8 cellular contexts compared by ENCODE assay signal in the genomic region with DNA sequence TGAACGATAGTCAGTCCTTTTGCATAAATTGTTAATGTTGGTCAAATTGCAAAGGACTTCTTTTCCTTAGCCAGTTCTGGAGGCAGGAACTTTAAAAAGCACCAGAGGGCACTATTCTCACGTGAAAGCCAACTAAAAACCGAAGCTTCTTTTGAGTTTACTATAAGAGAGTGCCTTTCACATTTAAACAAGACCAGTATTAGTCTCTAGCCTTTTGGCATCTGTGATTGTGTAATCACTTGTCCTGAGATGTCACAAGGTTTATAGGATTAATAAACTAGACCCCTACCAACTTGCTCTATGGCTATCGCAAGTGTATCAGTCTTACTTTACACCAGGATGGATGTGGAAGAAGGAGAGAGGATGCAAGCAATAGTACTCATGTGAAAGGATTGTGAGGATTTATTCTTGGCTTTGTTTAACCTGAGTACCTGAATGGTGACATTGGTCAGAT. TPM values are rescaled to one million over a fixed set of nuclear protein-coding genes. Genes with fewer than 3 reads are reported as not detected.
DNase-seq lines count a peak whose midpoint lies in the region; ATAC-seq and TF ChIP-seq lines count a peak whose summit lies in the region.

No MANE protein-coding gene starts in this region.

- CTCF ChIA-PET in activated CD8-positive, alpha-beta T cell treated with anti-CD3 and anti-CD28 coated beads, Interleukin-2, amount 10 ng/mL, durations not matched to agents 7 days and 5 days (lab: Charles Lee): interaction anchor here (0.6 to 20.5 kb wide), 38 partner anchors 10 to 997 kb away, joined by 3 to 1116 read pairs (median 4); no protein-coding TSS in a partner anchor

- peaks cover 12% of the 10 kb centered on the region for H3K27me3 Mint-ChIP-seq in activated CD8-positive, alpha-beta T cell treated with anti-CD3 and anti-CD28 coated beads, Interleukin-2, amount 10 ng/mL, durations not matched to agents 7 days and 5 days (ENCODE audit: low read depth)

- H3K9me3 Mint-ChIP-seq in activated CD8-positive, alpha-beta T cell treated with anti-CD3 and anti-CD28 coated beads, Interleukin-2, amount 10 ng/mL, durations not matched to agents 7 days and 5 days (ENCODE audit: insufficient read depth): no peaks in the 10 kb centered on the region

- no peak overlapping the region for H3K4me3 Mint-ChIP-seq in activated CD8-positive, alpha-beta T cell treated with anti-CD3 and anti-CD28 coated beads, Interleukin-2, amount 10 ng/mL, durations not matched to agents 7 days and 5 days

- peaks cover 22% of the 10 kb centered on the region for H3K4me1 Mint-ChIP-seq in activated CD8-positive, alpha-beta T cell treated with anti-CD3 and anti-CD28 coated beads, Interleukin-2, amount 10 ng/mL, durations not matched to agents 7 days and 5 days (ENCODE audit: low read depth)

- in situ Hi-C loops in HAP-1 (cut with MboI; ENCODE audit: low sequenced_read_pairs): no loop called here

- intact Hi-C loops in Right ventricle myocardium inferior (cut with DNase I) (loop anchor here (1.0 to 10.0 kb wide), 4 partner anchors 50 to 357 kb away; no protein-coding TSS in a partner anchor), cardiac septum (cut with DNase I) (loop anchor here (2.0 to 10.0 kb wide), 5 partner anchors 62 to 510 kb away; partner anchors contain the start of gene NABP1), prostate gland (cut with DNase I) (loop anchor here (5.0 kb wide), 2 partner anchors 337 to 357 kb away; no protein-coding TSS in a partner anchor)

- H3K4me1 ChIP-seq in HAP-1 (no peaks in the 10 kb centered on the region), prostate gland (replicated peaks) (no peaks in the 10 kb centered on the region)

- no peak for TF ChIP-seq POLR2A in prostate gland (IDR thresholded peaks at IDR 0.05)

- H3K9me3 ChIP-seq in HAP-1 (no peaks in the 10 kb centered on the region), prostate gland (no peaks in the 10 kb centered on the region)

- TF ChIP-seq CTCF in prostate gland (IDR thresholded peaks at IDR 0.05): peak; percentile 34 to 51 (median 46)

- no peak overlapping the region for H3K27ac Mint-ChIP-seq in activated CD8-positive, alpha-beta T cell treated with anti-CD3 and anti-CD28 coated beads, Interleukin-2, amount 10 ng/mL, durations not matched to agents 7 days and 5 days

- H3K4me3 ChIP-seq in HAP-1: no peak overlapping the region
- H3K4me3 ChIP-seq in prostate gland: no peak overlapping the region

- H3K36me3 ChIP-seq in HAP-1 (replicated peaks): no peaks in the 10 kb centered on the region
- H3K36me3 ChIP-seq in prostate gland: no peaks in the 10 kb centered on the region

- POLR2A ChIA-PET in activated CD8-positive, alpha-beta T cell treated with anti-CD3 and anti-CD28 coated beads, Interleukin-2, amount 10 ng/mL, durations not matched to agents 7 days and 5 days (lab: Charles Lee): interaction anchor here (0.6 kb wide), 1 partner anchor 10 kb away, joined by 3 read pairs; no protein-coding TSS in a partner anchor

- peak; percentile 76 for ATAC-seq in Right ventricle myocardium inferior
- peak; percentile 87 for ATAC-seq in activated CD8-positive, alpha-beta T cell treated with anti-CD3 and anti-CD28 coated beads, Interleukin-2, amount 10 ng/mL, durations not matched to agents 7 days and 5 days

- H3K27me3 ChIP-seq in HAP-1 (ENCODE audit: low read depth) (peaks cover 40% of the 10 kb centered on the region), prostate gland (replicated peaks; ENCODE audit: insufficient read depth) (no peaks in the 10 kb centered on the region)

- 21% methylated on average over 4 of the region's 4 CpGs for WGBS in prostate gland

- DNase-seq in Right ventricle myocardium inferior (ENCODE audit: missing footprints): no peak
- no peak for DNase-seq in cardiac septum (ENCODE audit: low spot score)
- peak; percentile 27 to 50 for DNase-seq in HAP-1 (ENCODE audit: low spot score in 2 of 2)
- DNase-seq in NCI-H1417 treated with DMSO at 0.1 percent for 48 hours (lab: John Stamatoyannopoulos, UW): peak; percentile 16
- DNase-seq in activated CD8-positive, alpha-beta T cell treated with anti-CD3 and anti-CD28 coated beads, Interleukin-2, amount 10 ng/mL, durations not matched to agents 7 days and 5 days: peak; percentile 47
- peak; percentile 63 for DNase-seq in glomerular visceral epithelial cell (ENCODE audit: extremely low spot score)
- peak; percentile 10 for DNase-seq in prostate gland (ENCODE audit: low spot score)
- DNase-seq in cerebellar nuclear complex (lab: John Stamatoyannopoulos, UW): no peak

- H3K27ac ChIP-seq in prostate gland: no peak overlapping the region

- H3K36me3 Mint-ChIP-seq in activated CD8-positive, alpha-beta T cell treated with anti-CD3 and anti-CD28 coated beads, Interleukin-2, amount 10 ng/mL, durations not matched to agents 7 days and 5 days (ENCODE audit: low read depth): no peaks in the 10 kb centered on the region

RNA-seq across cellular contexts. Expression of gene STAT4, which starts 14.4 kb away (rescaled TPM):
- total RNA-seq in Right ventricle myocardium inferior: 0.76 TPM
- 37.8 TPM for total RNA-seq in cardiac septum
- total RNA-seq in activated CD8-positive, alpha-beta T cell treated with anti-CD3 and anti-CD28 coated beads, Interleukin-2, amount 10 ng/mL, durations not matched to agents 7 days and 5 days: 100 to 1,000 TPM; 154 to 157 TPM
- 1 to 10 TPM in 1 of 2 donors, under 1 TPM in 1; 0.41 to 8.8 TPM for total RNA-seq in prostate gland

Comparison
In these comparisons a context has a peak if more than half of its experiments do, and no peak if none do; other contexts are left out.
1. DNase-seq: peak in HAP-1 (2 of 2), NCI-H1417 treated with DMSO at 0.1 percent for 48 hours (single experiment), activated CD8-positive, alpha-beta T cell treated with anti-CD3 and anti-CD28 coated beads, Interleukin-2, amount 10 ng/mL, durations not matched to agents 7 days and 5 days (single experiment), glomerular visceral epithelial cell (single experiment) and prostate gland (single experiment); none in Right ventricle myocardium inferior (single experiment), cardiac septum (single experiment) and cerebellar nuclear complex (0 of 2).